1 cellular context compared by ENCODE assay signal in the genomic region with DNA sequence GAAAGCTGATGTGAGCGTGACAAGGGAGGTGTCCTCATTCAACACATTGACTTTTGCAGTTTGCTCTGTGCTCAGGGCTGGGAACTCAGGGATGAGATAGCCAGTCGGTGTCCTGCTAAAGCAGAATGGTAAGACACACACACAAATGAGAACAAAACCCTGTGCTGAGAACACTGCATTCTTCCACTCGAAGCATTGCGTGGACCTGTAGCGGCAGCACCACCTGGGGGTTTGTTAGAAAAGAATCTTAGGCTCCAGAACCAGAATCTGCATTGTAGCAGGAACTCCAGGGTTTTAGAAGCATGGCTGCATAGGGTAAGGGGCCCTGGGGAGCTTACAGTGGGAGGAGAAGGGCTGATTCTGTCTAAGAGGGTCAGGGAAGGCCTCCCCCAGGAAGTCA.
TF ChIP-seq lines count a peak whose summit lies in the region.

No MANE protein-coding gene starts in this region.

TF ChIP-seq in GM23338, 12 proteins besides CTCF, POLR2A, EP300 and RAD21 (continued from another document):
- TF ChIP-seq, protein P1, sequence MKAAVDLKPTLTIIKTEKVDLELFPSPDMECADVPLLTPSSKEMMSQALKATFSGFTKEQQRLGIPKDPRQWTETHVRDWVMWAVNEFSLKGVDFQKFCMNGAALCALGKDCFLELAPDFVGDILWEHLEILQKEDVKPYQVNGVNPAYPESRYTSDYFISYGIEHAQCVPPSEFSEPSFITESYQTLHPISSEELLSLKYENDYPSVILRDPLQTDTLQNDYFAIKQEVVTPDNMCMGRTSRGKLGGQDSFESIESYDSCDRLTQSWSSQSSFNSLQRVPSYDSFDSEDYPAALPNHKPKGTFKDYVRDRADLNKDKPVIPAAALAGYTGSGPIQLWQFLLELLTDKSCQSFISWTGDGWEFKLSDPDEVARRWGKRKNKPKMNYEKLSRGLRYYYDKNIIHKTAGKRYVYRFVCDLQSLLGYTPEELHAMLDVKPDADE (IDR thresholded peaks at IDR 0.05), result no peak
- TF ChIP-seq POLR2AphosphoS5 (IDR thresholded peaks at IDR 0.05; ENCODE audit: low read depth), result no peak
- TF ChIP-seq CREB1 (CRISPR knock-in tag; IDR thresholded peaks at IDR 0.05; ENCODE audit: low read depth), result no peak
- TF ChIP-seq, protein P2, sequence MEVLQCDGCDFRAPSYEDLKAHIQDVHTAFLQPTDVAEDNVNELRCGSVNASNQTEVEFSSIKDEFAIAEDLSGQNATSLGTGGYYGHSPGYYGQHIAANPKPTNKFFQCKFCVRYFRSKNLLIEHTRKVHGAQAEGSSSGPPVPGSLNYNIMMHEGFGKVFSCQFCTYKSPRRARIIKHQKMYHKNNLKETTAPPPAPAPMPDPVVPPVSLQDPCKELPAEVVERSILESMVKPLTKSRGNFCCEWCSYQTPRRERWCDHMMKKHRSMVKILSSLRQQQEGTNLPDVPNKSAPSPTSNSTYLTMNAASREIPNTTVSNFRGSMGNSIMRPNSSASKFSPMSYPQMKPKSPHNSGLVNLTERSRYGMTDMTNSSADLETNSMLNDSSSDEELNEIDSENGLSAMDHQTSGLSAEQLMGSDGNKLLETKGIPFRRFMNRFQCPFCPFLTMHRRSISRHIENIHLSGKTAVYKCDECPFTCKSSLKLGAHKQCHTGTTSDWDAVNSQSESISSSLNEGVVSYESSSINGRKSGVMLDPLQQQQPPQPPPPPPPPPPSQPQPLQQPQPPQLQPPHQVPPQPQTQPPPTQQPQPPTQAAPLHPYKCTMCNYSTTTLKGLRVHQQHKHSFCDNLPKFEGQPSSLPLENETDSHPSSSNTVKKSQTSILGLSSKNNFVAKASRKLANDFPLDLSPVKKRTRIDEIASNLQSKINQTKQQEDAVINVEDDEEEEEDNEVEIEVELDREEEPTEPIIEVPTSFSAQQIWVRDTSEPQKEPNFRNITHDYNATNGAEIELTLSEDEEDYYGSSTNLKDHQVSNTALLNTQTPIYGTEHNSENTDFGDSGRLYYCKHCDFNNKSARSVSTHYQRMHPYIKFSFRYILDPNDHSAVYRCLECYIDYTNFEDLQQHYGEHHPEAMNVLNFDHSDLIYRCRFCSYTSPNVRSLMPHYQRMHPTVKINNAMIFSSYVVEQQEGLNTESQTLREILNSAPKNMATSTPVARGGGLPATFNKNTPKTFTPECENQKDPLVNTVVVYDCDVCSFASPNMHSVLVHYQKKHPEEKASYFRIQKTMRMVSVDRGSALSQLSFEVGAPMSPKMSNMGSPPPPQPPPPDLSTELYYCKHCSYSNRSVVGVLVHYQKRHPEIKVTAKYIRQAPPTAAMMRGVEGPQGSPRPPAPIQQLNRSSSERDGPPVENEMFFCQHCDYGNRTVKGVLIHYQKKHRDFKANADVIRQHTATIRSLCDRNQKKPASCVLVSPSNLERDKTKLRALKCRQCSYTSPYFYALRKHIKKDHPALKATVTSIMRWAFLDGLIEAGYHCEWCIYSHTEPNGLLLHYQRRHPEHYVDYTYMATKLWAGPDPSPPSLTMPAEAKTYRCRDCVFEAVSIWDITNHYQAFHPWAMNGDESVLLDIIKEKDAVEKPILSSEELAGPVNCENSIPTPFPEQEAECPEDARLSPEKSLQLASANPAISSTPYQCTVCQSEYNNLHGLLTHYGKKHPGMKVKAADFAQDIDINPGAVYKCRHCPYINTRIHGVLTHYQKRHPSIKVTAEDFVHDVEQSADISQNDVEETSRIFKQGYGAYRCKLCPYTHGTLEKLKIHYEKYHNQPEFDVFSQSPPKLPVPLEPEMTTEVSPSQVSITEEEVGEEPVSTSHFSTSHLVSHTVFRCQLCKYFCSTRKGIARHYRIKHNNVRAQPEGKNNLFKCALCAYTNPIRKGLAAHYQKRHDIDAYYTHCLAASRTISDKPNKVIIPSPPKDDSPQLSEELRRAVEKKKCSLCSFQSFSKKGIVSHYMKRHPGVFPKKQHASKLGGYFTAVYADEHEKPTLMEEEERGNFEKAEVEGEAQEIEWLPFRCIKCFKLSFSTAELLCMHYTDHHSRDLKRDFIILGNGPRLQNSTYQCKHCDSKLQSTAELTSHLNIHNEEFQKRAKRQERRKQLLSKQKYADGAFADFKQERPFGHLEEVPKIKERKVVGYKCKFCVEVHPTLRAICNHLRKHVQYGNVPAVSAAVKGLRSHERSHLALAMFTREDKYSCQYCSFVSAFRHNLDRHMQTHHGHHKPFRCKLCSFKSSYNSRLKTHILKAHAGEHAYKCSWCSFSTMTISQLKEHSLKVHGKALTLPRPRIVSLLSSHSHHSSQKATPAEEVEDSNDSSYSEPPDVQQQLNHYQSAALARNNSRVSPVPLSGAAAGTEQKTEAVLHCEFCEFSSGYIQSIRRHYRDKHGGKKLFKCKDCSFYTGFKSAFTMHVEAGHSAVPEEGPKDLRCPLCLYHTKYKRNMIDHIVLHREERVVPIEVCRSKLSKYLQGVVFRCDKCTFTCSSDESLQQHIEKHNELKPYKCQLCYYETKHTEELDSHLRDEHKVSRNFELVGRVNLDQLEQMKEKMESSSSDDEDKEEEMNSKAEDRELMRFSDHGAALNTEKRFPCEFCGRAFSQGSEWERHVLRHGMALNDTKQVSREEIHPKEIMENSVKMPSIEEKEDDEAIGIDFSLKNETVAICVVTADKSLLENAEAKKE (CRISPR knock-in tag; IDR thresholded peaks at IDR 0.05), result no peak
- no peak for TF ChIP-seq ZNF114 (CRISPR knock-in tag; IDR thresholded peaks at IDR 0.05)
